In the genomic region with DNA sequence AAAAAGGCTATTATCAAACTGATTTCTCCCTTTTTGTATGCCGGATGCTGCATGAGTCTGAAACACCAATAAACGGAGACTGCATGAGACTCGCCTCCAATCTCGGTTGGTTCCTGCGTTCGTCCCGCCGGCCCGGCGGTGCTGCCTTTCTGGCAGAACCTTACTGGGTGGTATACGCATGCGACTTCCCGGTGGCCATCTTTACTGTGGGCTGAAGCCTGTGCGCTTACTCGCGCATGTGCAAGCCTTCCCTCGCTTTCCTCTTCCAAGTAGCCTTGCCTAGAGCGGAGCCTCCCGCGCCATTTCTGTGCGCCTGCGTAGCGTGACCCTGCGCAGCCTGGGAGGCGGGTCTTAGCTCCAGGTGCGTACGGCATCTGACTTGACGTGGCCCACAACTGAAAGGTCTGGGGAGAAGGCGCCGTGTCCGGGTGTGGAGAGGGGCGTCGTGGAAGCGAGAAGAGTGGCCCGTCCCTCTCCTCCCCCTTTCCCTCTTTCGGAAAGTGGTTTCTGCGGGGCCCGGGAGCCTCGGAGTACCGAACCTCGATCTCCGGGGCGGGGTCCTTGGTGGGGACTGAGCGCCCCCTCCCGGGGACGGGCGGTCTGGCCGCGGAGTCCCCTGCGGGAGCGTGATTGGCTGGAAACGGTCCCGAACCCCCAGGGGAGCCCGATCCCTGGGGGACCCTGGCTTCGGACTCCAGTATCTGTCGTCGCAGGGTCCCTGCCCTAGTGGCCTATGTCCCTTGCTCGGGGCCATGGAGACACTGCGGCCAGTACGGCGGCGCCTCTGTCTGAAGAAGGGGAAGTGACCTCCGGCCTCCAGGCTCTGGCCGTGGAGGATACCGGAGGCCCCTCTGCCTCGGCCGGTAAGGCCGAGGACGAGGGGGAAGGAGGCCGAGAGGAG, we compare ENCODE assay signal across 1 cellular context.
A peak's percentile ranks its signal among the peaks of the same experiment; 100 is the strongest.
TF ChIP-seq lines count a peak whose summit lies in the region.

Gene PAGR1 (plus strand): TSS at position 360 of the 901 bp plus-strand sequence. CDS start 374 bp downstream, at position 734.

TF ChIP-seq in HepG2, 621 proteins besides CTCF, POLR2A, EP300 and RAD21 (continued from another document and continues in another):
- TF ChIP-seq HMGXB4 (CRISPR knock-in tag; IDR thresholded peaks at IDR 0.05; ENCODE audit: borderline replicate concordance in 1 of 2, low read depth in 1 of 2) (peak; percentile 99 to 100), NFRKB (IDR thresholded peaks at IDR 0.05) (peak; percentile 90), KDM4B (CRISPR knock-in tag; IDR thresholded peaks at IDR 0.05) (peak; percentile 81; the same call in 1 of the 2 replicates), HCFC1 (IDR thresholded peaks at IDR 0.05; ENCODE audit: low read depth, low read length) (peak; percentile 90), NCOR1 (IDR thresholded peaks at IDR 0.05; ENCODE audit: borderline replicate concordance, low read length) (no peak; the same call in 1 of the 2 replicates), ZNF850 (CRISPR knock-in tag; conservative IDR thresholded peaks at IDR 0.05) (no peak; the same call in 1 of the 2 replicates), ZFP82 (CRISPR knock-in tag; IDR thresholded peaks at IDR 0.05; ENCODE audit: borderline replicate concordance) (no peak), POLR2G (IDR thresholded peaks at IDR 0.05; ENCODE audit: low read depth, low read length) (peak; percentile 95), ZNF577 (CRISPR knock-in tag; IDR thresholded peaks at IDR 0.05; ENCODE audit: borderline replicate concordance, low read depth) (no peak), CC2D1A (CRISPR knock-in tag; IDR thresholded peaks at IDR 0.05) (no peak; the same call in 1 of the 2 replicates), ZNF616 (CRISPR knock-in tag; IDR thresholded peaks at IDR 0.05; ENCODE audit: low read depth) (no peak; the same call in none of the 2 replicates), TRIM24 (CRISPR knock-in tag; IDR thresholded peaks at IDR 0.05) (no peak), ZZZ3 (CRISPR knock-in tag; IDR thresholded peaks at IDR 0.05; ENCODE audit: borderline replicate concordance) (peak; percentile 86; the same call in 1 of the 2 replicates), ZNF253 (CRISPR knock-in tag; IDR thresholded peaks at IDR 0.05; ENCODE audit: borderline replicate concordance) (peak; percentile 49; the same call in 1 of the 2 replicates), ZKSCAN1 (IDR thresholded peaks at IDR 0.05; ENCODE audit: low read length) (peak; percentile 68; the same call in 1 of the 2 replicates), ZNF20 (CRISPR knock-in tag; IDR thresholded peaks at IDR 0.05) (no peak), REPIN1 (CRISPR knock-in tag; IDR thresholded peaks at IDR 0.05; ENCODE audit: borderline replicate concordance, low read depth) (peak; percentile 76; the same call in 1 of the 2 replicates), SMAD9 (CRISPR knock-in tag; IDR thresholded peaks at IDR 0.05) (no peak; the same call in 1 of the 2 replicates), CSRNP1 (CRISPR knock-in tag; IDR thresholded peaks at IDR 0.05) (peak; percentile 92; the same call in 1 of the 2 replicates), DMTF1 (CRISPR knock-in tag; IDR thresholded peaks at IDR 0.05) (peak; percentile 37), ZSCAN31 (CRISPR knock-in tag; IDR thresholded peaks at IDR 0.05; ENCODE audit: low read depth) (peak; percentile 75; the same call in 1 of the 2 replicates), NONO (IDR thresholded peaks at IDR 0.05) (no peak), NONO (CRISPR knock-in tag; conservative IDR thresholded peaks at IDR 0.05) (peak; percentile 97), ZNF770 (CRISPR knock-in tag; IDR thresholded peaks at IDR 0.05) (peak; percentile 94), ZNF124 (CRISPR knock-in tag; IDR thresholded peaks at IDR 0.05) (no peak; the same call in 1 of the 2 replicates), ZSCAN29 (CRISPR knock-in tag; conservative IDR thresholded peaks at IDR 0.05) (no peak), ZNF570 (CRISPR knock-in tag; IDR thresholded peaks at IDR 0.05; ENCODE audit: borderline replicate concordance) (no peak; the same call in 1 of the 2 replicates), ZNF530 (CRISPR knock-in tag; IDR thresholded peaks at IDR 0.05; ENCODE audit: low read depth) (no peak), ZNF12 (CRISPR knock-in tag; IDR thresholded peaks at IDR 0.05) (peak; percentile 26; the same call in 1 of the 2 replicates), ZNF780A (CRISPR knock-in tag; IDR thresholded peaks at IDR 0.05) (peak; percentile 43; the same call in 1 of the 2 replicates), ZNF782 (CRISPR knock-in tag; IDR thresholded peaks at IDR 0.05; ENCODE audit: borderline replicate concordance) (peak; percentile 48; the same call in 1 of the 2 replicates), NFKBIZ (CRISPR knock-in tag; IDR thresholded peaks at IDR 0.05) (0 out of 2 replicates have a peak, but pooled peaks have one; percentile 29), KAT7 (CRISPR knock-in tag; IDR thresholded peaks at IDR 0.05; ENCODE audit: borderline replicate concordance) (peak; percentile 66; the same call in 1 of the 2 replicates)
- TF ChIP-seq, protein P1, sequence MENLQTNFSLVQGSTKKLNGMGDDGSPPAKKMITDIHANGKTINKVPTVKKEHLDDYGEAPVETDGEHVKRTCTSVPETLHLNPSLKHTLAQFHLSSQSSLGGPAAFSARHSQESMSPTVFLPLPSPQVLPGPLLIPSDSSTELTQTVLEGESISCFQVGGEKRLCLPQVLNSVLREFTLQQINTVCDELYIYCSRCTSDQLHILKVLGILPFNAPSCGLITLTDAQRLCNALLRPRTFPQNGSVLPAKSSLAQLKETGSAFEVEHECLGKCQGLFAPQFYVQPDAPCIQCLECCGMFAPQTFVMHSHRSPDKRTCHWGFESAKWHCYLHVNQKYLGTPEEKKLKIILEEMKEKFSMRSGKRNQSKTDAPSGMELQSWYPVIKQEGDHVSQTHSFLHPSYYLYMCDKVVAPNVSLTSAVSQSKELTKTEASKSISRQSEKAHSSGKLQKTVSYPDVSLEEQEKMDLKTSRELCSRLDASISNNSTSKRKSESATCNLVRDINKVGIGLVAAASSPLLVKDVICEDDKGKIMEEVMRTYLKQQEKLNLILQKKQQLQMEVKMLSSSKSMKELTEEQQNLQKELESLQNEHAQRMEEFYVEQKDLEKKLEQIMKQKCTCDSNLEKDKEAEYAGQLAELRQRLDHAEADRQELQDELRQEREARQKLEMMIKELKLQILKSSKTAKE (CRISPR knock-in tag; IDR thresholded peaks at IDR 0.05; ENCODE audit: borderline replicate concordance): no peak; the same call in 1 of the 2 replicates
- TF ChIP-seq, protein P2, sequence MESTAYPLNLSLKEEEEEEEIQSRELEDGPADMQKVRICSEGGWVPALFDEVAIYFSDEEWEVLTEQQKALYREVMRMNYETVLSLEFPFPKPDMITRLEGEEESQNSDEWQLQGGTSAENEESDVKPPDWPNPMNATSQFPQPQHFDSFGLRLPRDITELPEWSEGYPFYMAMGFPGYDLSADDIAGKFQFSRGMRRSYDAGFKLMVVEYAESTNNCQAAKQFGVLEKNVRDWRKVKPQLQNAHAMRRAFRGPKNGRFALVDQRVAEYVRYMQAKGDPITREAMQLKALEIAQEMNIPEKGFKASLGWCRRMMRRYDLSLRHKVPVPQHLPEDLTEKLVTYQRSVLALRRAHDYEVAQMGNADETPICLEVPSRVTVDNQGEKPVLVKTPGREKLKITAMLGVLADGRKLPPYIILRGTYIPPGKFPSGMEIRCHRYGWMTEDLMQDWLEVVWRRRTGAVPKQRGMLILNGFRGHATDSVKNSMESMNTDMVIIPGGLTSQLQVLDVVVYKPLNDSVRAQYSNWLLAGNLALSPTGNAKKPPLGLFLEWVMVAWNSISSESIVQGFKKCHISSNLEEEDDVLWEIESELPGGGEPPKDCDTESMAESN (CRISPR knock-in tag; conservative IDR thresholded peaks at IDR 0.05): peak; percentile 94
- TF ChIP-seq, protein P3, sequence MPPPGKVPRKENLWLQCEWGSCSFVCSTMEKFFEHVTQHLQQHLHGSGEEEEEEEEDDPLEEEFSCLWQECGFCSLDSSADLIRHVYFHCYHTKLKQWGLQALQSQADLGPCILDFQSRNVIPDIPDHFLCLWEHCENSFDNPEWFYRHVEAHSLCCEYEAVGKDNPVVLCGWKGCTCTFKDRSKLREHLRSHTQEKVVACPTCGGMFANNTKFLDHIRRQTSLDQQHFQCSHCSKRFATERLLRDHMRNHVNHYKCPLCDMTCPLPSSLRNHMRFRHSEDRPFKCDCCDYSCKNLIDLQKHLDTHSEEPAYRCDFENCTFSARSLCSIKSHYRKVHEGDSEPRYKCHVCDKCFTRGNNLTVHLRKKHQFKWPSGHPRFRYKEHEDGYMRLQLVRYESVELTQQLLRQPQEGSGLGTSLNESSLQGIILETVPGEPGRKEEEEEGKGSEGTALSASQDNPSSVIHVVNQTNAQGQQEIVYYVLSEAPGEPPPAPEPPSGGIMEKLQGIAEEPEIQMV (CRISPR knock-in tag; IDR thresholded peaks at IDR 0.05; ENCODE audit: low read depth): peak; percentile 85
